8 cellular contexts compared by ENCODE assay signal in genomic region chr6:129370268-129370916, GRCh38.
DNase-seq lines count a peak whose midpoint lies in the region; ATAC-seq and TF ChIP-seq lines count a peak whose summit lies in the region.

No MANE protein-coding gene starts in this region.

- H3K9me3 ChIP-seq in gastroesophageal sphincter (no peaks in the 10 kb centered on the region), prostate gland (no peaks in the 10 kb centered on the region)

- DNase-seq in Daoy (ENCODE audit: low read depth) (peak; percentile 36), HFF-Myc (ENCODE audit: extremely low read depth, low read depth) (peak; percentile 12), NCI-H82 treated with DMSO at 0.1 percent for 48 hours (lab: John Stamatoyannopoulos, UW; ENCODE audit: unreplicated experiment) (peak; percentile 87), prostate gland (ENCODE audit: low spot score) (peak; percentile 13), HuH-7.5 (ENCODE audit: low spot score) (no peak)
- peak; percentile 32 to 46 for DNase-seq in activated T-cell treated with anti-CD3 and anti-CD28 coated beads, Interleukin-2, amount 50 U/mL, for 72 hours

- peak; percentile 56 for TF ChIP-seq CTCF in HFF-Myc (IDR thresholded peaks at IDR 0.05; ENCODE audit: low read depth, low read length, missing control alignments)
- TF ChIP-seq CTCF in gastroesophageal sphincter (IDR thresholded peaks at IDR 0.05): peak; percentile 39 to 64 (median 52)
- peak; percentile 39 to 61 (median 59) for TF ChIP-seq CTCF in prostate gland (IDR thresholded peaks at IDR 0.05)

- TF ChIP-seq POLR2A in gastroesophageal sphincter (IDR thresholded peaks at IDR 0.05) (no peak), prostate gland (IDR thresholded peaks at IDR 0.05) (no peak)

- H3K4me3 Mint-ChIP-seq in activated T-cell treated with anti-CD3 and anti-CD28 coated beads, Interleukin-2, amount 50 U/mL, for 72 hours: peak overlapping the region in 1 of 2 donors; percentile 47

- no peaks in the 10 kb centered on the region for H3K27me3 Mint-ChIP-seq in activated T-cell treated with anti-CD3 and anti-CD28 coated beads, Interleukin-2, amount 50 U/mL, for 72 hours (ENCODE audit: low read depth)

- H3K4me3 ChIP-seq in HFF-Myc (replicated peaks; ENCODE audit: low read depth, low read length) (no peak overlapping the region), gastroesophageal sphincter (no peak overlapping the region), prostate gland (no peak overlapping the region)

- no peak for ATAC-seq in activated T-cell treated with anti-CD3 and anti-CD28 coated beads, Interleukin-2, amount 50 U/mL, for 72 hours (replicated peaks in 1 of 2)
- ATAC-seq in gastroesophageal sphincter: no peak
- no peak for ATAC-seq in HG02588 (IDR thresholded peaks at IDR 0.05; ENCODE audit: unreplicated experiment)

- H3K27me3 ChIP-seq in gastroesophageal sphincter (no peaks in the 10 kb centered on the region), prostate gland (replicated peaks; ENCODE audit: insufficient read depth) (no peaks in the 10 kb centered on the region)

- no peaks in the 10 kb centered on the region for H3K4me1 ChIP-seq in gastroesophageal sphincter
- H3K4me1 ChIP-seq in prostate gland (replicated peaks): no peaks in the 10 kb centered on the region

- no peaks in the 10 kb centered on the region for H3K36me3 ChIP-seq in gastroesophageal sphincter
- H3K36me3 ChIP-seq in prostate gland: no peaks in the 10 kb centered on the region

- H3K27ac ChIP-seq in gastroesophageal sphincter (no peak overlapping the region), prostate gland (no peak overlapping the region)

- intact Hi-C loops in prostate gland (cut with DNase I): loop anchor here (5.0 kb wide), 1 partner anchor 563 kb away; no protein-coding TSS in a partner anchor

- no peaks in the 10 kb centered on the region for H3K36me3 Mint-ChIP-seq in activated T-cell treated with anti-CD3 and anti-CD28 coated beads, Interleukin-2, amount 50 U/mL, for 72 hours (ENCODE audit: insufficient read depth in 2 of 2)

- 6 to 8% methylated on average over 9 of the region's 9 CpGs for WGBS in gastroesophageal sphincter (ENCODE audit: low coverage in 1 of 2), 2 donors
- 11% methylated on average over 9 of the region's 9 CpGs for whole genome bisulfite sequencing in prostate gland

- no peak for TF ChIP-seq EP300 in gastroesophageal sphincter (IDR thresholded peaks at IDR 0.05)

- H3K4me1 Mint-ChIP-seq in activated T-cell treated with anti-CD3 and anti-CD28 coated beads, Interleukin-2, amount 50 U/mL, for 72 hours (ENCODE audit: low read depth): peaks cover 17% of the 10 kb centered on the region

- no peak overlapping the region for H3K27ac Mint-ChIP-seq in activated T-cell treated with anti-CD3 and anti-CD28 coated beads, Interleukin-2, amount 50 U/mL, for 72 hours

- no peaks in the 10 kb centered on the region for H3K9me3 Mint-ChIP-seq in activated T-cell treated with anti-CD3 and anti-CD28 coated beads, Interleukin-2, amount 50 U/mL, for 72 hours
